ENCODE assay signal across 8 cellular contexts in genomic region chr19:9796113-9796773, GRCh38. TPM values are rescaled to one million over a fixed set of nuclear protein-coding genes. Genes with fewer than 3 reads are reported as not detected.
A peak's percentile ranks its signal among the peaks of the same experiment; 100 is the strongest.
DNase-seq lines count a peak whose midpoint lies in the region; ATAC-seq and TF ChIP-seq lines count a peak whose summit lies in the region.

No MANE protein-coding gene starts in this region.

- peak; percentile 85 for TF ChIP-seq CTCF in GM12872 (IDR thresholded peaks at IDR 0.05; ENCODE audit: insufficient read depth, low read depth, low read length)
- peak; percentile 71 for TF ChIP-seq CTCF in activated CD8-positive, alpha-beta T cell treated with anti-CD3 and anti-CD28 coated beads for 36 hours (IDR thresholded peaks at IDR 0.05)

- peaks cover 23% of the 10 kb centered on the region for H3K4me1 Mint-ChIP-seq in activated CD8-positive, alpha-beta T cell treated with anti-CD3 and anti-CD28 coated beads for 36 hours (ENCODE audit: low read depth)

- no peaks in the 10 kb centered on the region for H3K27me3 Mint-ChIP-seq in activated CD8-positive, alpha-beta T cell treated with anti-CD3 and anti-CD28 coated beads for 36 hours

- peaks cover 6% of the 10 kb centered on the region for H3K9me3 Mint-ChIP-seq in activated CD8-positive, alpha-beta T cell treated with anti-CD3 and anti-CD28 coated beads for 36 hours

- ATAC-seq in activated CD8-positive, alpha-beta T cell treated with anti-CD3 and anti-CD28 coated beads for 36 hours: peak; percentile 31
- no peak for ATAC-seq in GM19455 (IDR thresholded peaks at IDR 0.05; ENCODE audit: unreplicated experiment)

- POLR2A ChIA-PET in activated CD8-positive, alpha-beta T cell treated with anti-CD3 and anti-CD28 coated beads for 36 hours (lab: Charles Lee): interaction anchor here (0.9 to 1.0 kb wide), 2 partner anchors 175 to 176 kb away, joined by 3 read pairs; partner anchors contain the start of gene ZNF561

- H3K27ac Mint-ChIP-seq in activated CD8-positive, alpha-beta T cell treated with anti-CD3 and anti-CD28 coated beads for 36 hours: peak overlapping the region; percentile 68

- DNase-seq in HUDEP-2 (lab: John Stamatoyannopoulos, UW; ENCODE audit: unreplicated experiment in 76 of 76): peak in 74 of 76 experiments; percentile 9 to 96 (median 81)
- peak; percentile 47 for DNase-seq in NK-92 treated with Interleukin-12 subunit alpha and Interleukin-12 subunit beta, amount 100 ng/mL, for 24 hours (lab: John Stamatoyannopoulos, UW)
- DNase-seq in activated CD8-positive, alpha-beta T cell treated with anti-CD3 and anti-CD28 coated beads for 36 hours: peak; percentile 95
- peak; percentile 73 for DNase-seq in effector CD8-positive, alpha-beta T cell (lab: John Stamatoyannopoulos, UW)
- peak; percentile 94 to 96 for DNase-seq in lung microvascular endothelial cell (ENCODE audit: low read depth in 2 of 2)
- DNase-seq in stimulated activated CD8-positive, alpha-beta memory T cell treated with anti-CD3 and anti-CD28 coated beads, Interleukin-12 subunit alpha, Interleukin-12 subunit beta, amount 100 ng/mL, for 4 hours (ENCODE audit: low read depth): peak; percentile 66

- H3K4me3 Mint-ChIP-seq in activated CD8-positive, alpha-beta T cell treated with anti-CD3 and anti-CD28 coated beads for 36 hours: no peak overlapping the region

- intact Hi-C loops in activated CD8-positive, alpha-beta T cell treated with anti-CD3 and anti-CD28 coated beads for 36 hours (cut with micrococcal nuclease): loop anchor here (2.0 to 5.0 kb wide), 2 partner anchors 171 to 209 kb away; no protein-coding TSS in a partner anchor

- CTCF ChIA-PET in activated CD8-positive, alpha-beta T cell treated with anti-CD3 and anti-CD28 coated beads for 36 hours (lab: Charles Lee): interaction anchor here (0.6 to 1.7 kb wide), 22 partner anchors 8 to 212 kb away, joined by 3 to 12 read pairs (median 4); partner anchors contain the start of genes ZNF121 and ZNF846

- H3K36me3 Mint-ChIP-seq in activated CD8-positive, alpha-beta T cell treated with anti-CD3 and anti-CD28 coated beads for 36 hours (ENCODE audit: low read depth): peaks cover 6% of the 10 kb centered on the region

RNA-seq across cellular contexts. Expression of gene FBXL12, which starts 22.6 kb away (rescaled TPM):
- total RNA-seq in activated CD8-positive, alpha-beta T cell treated with anti-CD3 and anti-CD28 coated beads for 36 hours: 10 to 100 TPM; 24.2 to 26.7 TPM
- total RNA-seq in lung microvascular endothelial cell: 6.1 and 10.3 TPM in 2 replicates

RNA-seq across cellular contexts. Expression of gene ZNF846, which starts 27.7 kb away (rescaled TPM):
- total RNA-seq in activated CD8-positive, alpha-beta T cell treated with anti-CD3 and anti-CD28 coated beads for 36 hours: 1 to 10 TPM; 5.1 to 6.1 TPM
- total RNA-seq in lung microvascular endothelial cell: 3.9 and 4.0 TPM in 2 replicates

RNA-seq across cellular contexts. Expression of gene UBL5, which starts 31.5 kb away (rescaled TPM):
- total RNA-seq in activated CD8-positive, alpha-beta T cell treated with anti-CD3 and anti-CD28 coated beads for 36 hours: 100 to 1,000 TPM; 313 to 321 TPM
- total RNA-seq in lung microvascular endothelial cell: 172 and 227 TPM in 2 replicates

RNA-seq across cellular contexts. Expression of gene PIN1, which starts 38.9 kb away (rescaled TPM):
- 10 to 100 TPM; 79.9 to 81.4 TPM for total RNA-seq in activated CD8-positive, alpha-beta T cell treated with anti-CD3 and anti-CD28 coated beads for 36 hours
- 81.1 and 95.8 TPM in 2 replicates for total RNA-seq in lung microvascular endothelial cell
